In the genomic region with DNA sequence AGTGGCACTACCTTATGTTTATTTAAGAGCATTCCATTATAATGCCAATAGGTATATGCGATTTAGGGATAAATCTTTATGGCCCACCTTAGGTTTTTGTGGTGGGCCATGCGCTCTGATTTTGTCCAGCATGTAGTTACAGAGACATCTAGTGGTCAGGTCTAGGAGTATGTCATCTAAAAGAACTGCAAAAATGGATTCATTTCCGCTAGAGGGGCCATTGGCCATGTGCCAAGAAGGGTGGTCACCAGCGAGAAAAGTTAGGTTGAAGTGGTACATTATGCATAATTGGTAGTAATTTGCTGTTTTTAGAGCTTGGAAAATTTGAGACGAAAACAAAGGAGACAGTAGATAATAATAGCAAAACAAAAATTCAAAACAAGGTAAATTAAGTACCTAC, we compare ENCODE assay signal across 13 cellular contexts. TPM values are rescaled to one million over a fixed set of nuclear protein-coding genes. Genes with fewer than 3 reads are reported as not detected.
DNase-seq lines count a peak whose midpoint lies in the region; FAIRE-seq and TF ChIP-seq lines count a peak whose summit lies in the region.
"Had no signal": no experiment of that assay in that cellular context is flagged by ENCODE, and none has a peak within 500 bp of the region (broad histone marks: within the 10 kb centered on the region; RNA-seq: fewer than 3 reads in every experiment).

No MANE protein-coding gene starts in this region.

- in situ Hi-C loops in GM23248 (cut with MboI): no loop called here

- H3K9me2 ChIP-seq in GM23248 (ENCODE audit: insufficient read depth): no peaks in the 10 kb centered on the region

- no peak overlapping the region for H3K4me3 ChIP-seq in prostate gland
- no peak overlapping the region for H3K4me3 ChIP-seq in GM23248
- H3K4me3 ChIP-seq: suprapubic skin had no signal

- DNase-seq in ELR (ENCODE audit: low read depth) (peak; percentile 0), HEK293T (ENCODE audit: extremely low spot score) (peak; percentile 12), RKO (ENCODE audit: low spot score) (peak; percentile 30), AG20443 (ENCODE audit: low spot score) (no peak), prostate gland (ENCODE audit: low spot score) (no peak), SIG-M5 (lab: John Stamatoyannopoulos, UW) (no peak), GM23248 (no peak)
- DNase-seq: GDM1, KG1, T-helper 17 cell had no signal

- TF ChIP-seq CTCF in prostate gland (IDR thresholded peaks at IDR 0.05): no peak

- no peaks in the 10 kb centered on the region for H3F3A ChIP-seq in GM23248 (ENCODE audit: insufficient read depth)

- H3K36me3 ChIP-seq in prostate gland (no peaks in the 10 kb centered on the region), GM23248 (ENCODE audit: low read depth) (no peaks in the 10 kb centered on the region)
- H3K36me3 ChIP-seq: suprapubic skin had no signal

- H3K9ac ChIP-seq in GM23248: no peak overlapping the region

- no peaks in the 10 kb centered on the region for H3K79me2 ChIP-seq in GM23248 (ENCODE audit: insufficient read depth)

- no peaks in the 10 kb centered on the region for H4K20me1 ChIP-seq in GM23248 (ENCODE audit: insufficient read depth)

- H3K4me1 ChIP-seq in prostate gland (replicated peaks): no peaks in the 10 kb centered on the region
- H3K4me1 ChIP-seq in GM23248 (ENCODE audit: insufficient read depth): no peaks in the 10 kb centered on the region
- H3K4me1 ChIP-seq: suprapubic skin had no signal

- H3K4me2 ChIP-seq in GM23248 (ENCODE audit: unreplicated experiment): no peak overlapping the region

- TF ChIP-seq POLR2A in prostate gland (IDR thresholded peaks at IDR 0.05): no peak

- WGBS in prostate gland: 46% methylated on average over 5 of the region's 5 CpGs
- 42 to 49% methylated on average over 5 of the region's 5 CpGs for WGBS in GM23248 (ENCODE audit: low coverage in 1 of 2, low lambda C conversion rate in 2 of 2, missing lambda C conversion rate in 2 of 2), 2 experiments

- CTCF ChIA-PET in HEK293T (lab: Yijun Ruan, JAX): no interaction called here

- H3K27ac ChIP-seq in prostate gland: no peak overlapping the region
- H3K27ac ChIP-seq in GM23248: no peak overlapping the region
- H3K27ac ChIP-seq: suprapubic skin had no signal

- peak; percentile 17 for FAIRE-seq in islet of Langerhans (lab: Jason Lieb, UNC)

- H3K9me3 ChIP-seq in prostate gland (no peaks in the 10 kb centered on the region), GM23248 (ENCODE audit: low read depth) (no peaks in the 10 kb centered on the region)
- H3K9me3 ChIP-seq: suprapubic skin had no signal

- no peak overlapping the region for H2AFZ ChIP-seq in GM23248

- no peaks in the 10 kb centered on the region for H3K27me3 ChIP-seq in prostate gland (replicated peaks; ENCODE audit: insufficient read depth)
- H3K27me3 ChIP-seq in GM23248 (replicated peaks; ENCODE audit: insufficient read depth): no peaks in the 10 kb centered on the region
- H3K27me3 ChIP-seq: suprapubic skin had no signal

- POLR2A ChIA-PET in HEK293T (lab: Yijun Ruan, JAX): no interaction called here

- intact Hi-C loops in prostate gland (cut with DNase I): no loop called here

TF ChIP-seq in HEK293T, 16 proteins besides CTCF, POLR2A, EP300 and RAD21:
- TF ChIP-seq LEF1 (IDR thresholded peaks at IDR 0.05; ENCODE audit: borderline replicate concordance) (no peak), L3MBTL2 (conservative IDR thresholded peaks at IDR 0.05) (no peak), HDGF (IDR thresholded peaks at IDR 0.05; ENCODE audit: borderline replicate concordance) (no peak), BHLHE40 (IDR thresholded peaks at IDR 0.05; ENCODE audit: borderline replicate concordance) (no peak), ZNF384 (IDR thresholded peaks at IDR 0.05) (no peak), TARDBP (IDR thresholded peaks at IDR 0.05) (no peak), ARNT (IDR thresholded peaks at IDR 0.05) (no peak), CTBP1 (IDR thresholded peaks at IDR 0.05; ENCODE audit: borderline replicate concordance) (no peak), SUZ12 (IDR thresholded peaks at IDR 0.05) (no peak), NFRKB (IDR thresholded peaks at IDR 0.05) (no peak), FOXM1 (IDR thresholded peaks at IDR 0.05; ENCODE audit: borderline replicate concordance) (no peak), SP1 (IDR thresholded peaks at IDR 0.05) (no peak), FOXK2 (IDR thresholded peaks at IDR 0.05) (no peak), FOXA1 (IDR thresholded peaks at IDR 0.05) (no peak), ELF4 (IDR thresholded peaks at IDR 0.05) (no peak)
- TF ChIP-seq, protein P1, sequence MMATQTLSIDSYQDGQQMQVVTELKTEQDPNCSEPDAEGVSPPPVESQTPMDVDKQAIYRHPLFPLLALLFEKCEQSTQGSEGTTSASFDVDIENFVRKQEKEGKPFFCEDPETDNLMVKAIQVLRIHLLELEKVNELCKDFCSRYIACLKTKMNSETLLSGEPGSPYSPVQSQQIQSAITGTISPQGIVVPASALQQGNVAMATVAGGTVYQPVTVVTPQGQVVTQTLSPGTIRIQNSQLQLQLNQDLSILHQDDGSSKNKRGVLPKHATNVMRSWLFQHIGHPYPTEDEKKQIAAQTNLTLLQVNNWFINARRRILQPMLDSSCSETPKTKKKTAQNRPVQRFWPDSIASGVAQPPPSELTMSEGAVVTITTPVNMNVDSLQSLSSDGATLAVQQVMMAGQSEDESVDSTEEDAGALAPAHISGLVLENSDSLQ (IDR thresholded peaks at IDR 0.05): no peak

RNA-seq across cellular contexts. Expression of a gene that starts 27.7 kb away (rescaled TPM):
- under 1 TPM in 1 of 2 donors, not detected in 1; 0.28 TPM for total RNA-seq in prostate gland
- not detected in 2 replicates for total RNA-seq in GM23248 (2014; rRNA removed; shearing (Covaris generic))
- not detected in 2 replicates for polyA plus RNA-seq in GM23248 (2016; fragmentation: Nextera tagmentation; extraction: Ambion mirVana)
- total RNA-seq: activated T-helper 2 cell treated with anti-CD3 and anti-CD28 coated beads, Interferon-gamma antibody, Interleukin-2, Interleukin-4, amounts not matched to agents 10 μg/mL and 5 μg/mL and 100 μg/mL, durations not matched to agents 14 hours and 24 hours and 36 hours; T-helper 17 cell had no signal

Comparison
In these comparisons a context has a peak if more than half of its experiments do, and no peak if none do; other contexts are left out.
1. DNase-seq: peak in ELR (single experiment), HEK293T (single experiment) and RKO (single experiment); none in AG20443 (single experiment), prostate gland (single experiment), SIG-M5 (single experiment) and GM23248 (single experiment).